1 cellular context compared by ENCODE assay signal in genomic region chr2:47335137-47335603, GRCh38.
TF ChIP-seq lines count a peak whose summit lies in the region.

No MANE protein-coding gene starts in this region.

TF ChIP-seq in HEK293, 187 proteins besides CTCF, POLR2A, EP300 and RAD21 (continued from another document):
- TF ChIP-seq ZNF362 (tag by site-specific recombination; IDR thresholded peaks at IDR 0.05) = peak; percentile 76; the same call in 1 of the 2 replicates
- TF ChIP-seq ZBTB8A (tag by site-specific recombination; IDR thresholded peaks at IDR 0.05) = peak; percentile 63
- 0 out of 2 replicates have a peak, but pooled peaks have one; percentile 22 for TF ChIP-seq PATZ1 (tag by site-specific recombination; IDR thresholded peaks at IDR 0.05)
- peak; percentile 40 for TF ChIP-seq ZXDB (tag by site-specific recombination; IDR thresholded peaks at IDR 0.05)
